ENCODE assay signal across 1 cellular context in the genomic region with DNA sequence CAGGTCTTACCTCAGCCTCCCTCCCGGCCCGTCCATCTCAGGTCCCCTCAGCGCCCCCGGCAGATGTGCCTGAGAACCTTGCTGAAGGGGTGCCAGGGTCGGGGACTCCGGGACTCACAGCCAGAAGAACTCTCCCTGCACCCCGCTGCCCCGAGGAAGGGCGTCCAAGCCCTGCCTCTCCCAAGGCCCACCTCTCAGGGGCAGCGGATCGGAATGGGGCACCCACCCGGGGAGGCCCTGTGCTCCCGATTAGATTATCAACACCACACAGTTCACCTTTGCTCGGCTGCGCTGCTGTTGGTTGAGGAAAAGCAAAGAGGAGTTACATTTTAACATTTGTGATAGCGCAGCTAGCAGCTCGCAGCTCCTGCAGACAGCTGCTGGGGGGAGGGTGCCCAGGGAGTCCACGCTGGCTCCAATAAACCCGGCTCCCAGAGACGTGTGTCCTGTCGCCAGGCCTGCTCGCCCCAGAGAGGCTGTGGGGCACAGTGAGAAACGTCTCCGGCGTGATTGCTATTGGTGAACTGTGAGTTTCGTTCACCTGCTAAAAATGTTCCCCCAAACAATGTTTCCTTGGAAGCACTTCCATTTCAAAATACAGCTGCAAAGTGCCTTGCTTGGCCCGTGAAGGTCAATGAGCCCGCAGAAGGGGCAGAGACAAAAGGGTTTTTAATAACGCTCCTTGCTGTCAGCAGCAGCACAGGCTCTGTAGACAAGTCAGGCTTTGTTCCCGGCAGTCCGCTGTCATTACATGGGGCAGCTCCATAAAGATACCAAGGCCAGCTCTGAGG.
TF ChIP-seq lines count a peak whose summit lies in the region.

No MANE protein-coding gene starts in this region.

TF ChIP-seq in K562, 482 proteins besides CTCF, POLR2A, EP300 and RAD21 (continued from another document):
- TF ChIP-seq TCF7L2 (IDR thresholded peaks at IDR 0.05; ENCODE audit: low read depth, low read length) = no peak
- no peak for TF ChIP-seq ELF4 (CRISPR knock-in tag; IDR thresholded peaks at IDR 0.05)
- TF ChIP-seq ZNF316 (IDR thresholded peaks at IDR 0.05) = no peak
- TF ChIP-seq NR1H2 (CRISPR knock-in tag; IDR thresholded peaks at IDR 0.05) = no peak
- TF ChIP-seq ZNF124 (CRISPR knock-in tag; IDR thresholded peaks at IDR 0.05) = no peak
- no peak for TF ChIP-seq ZNF174 (CRISPR knock-in tag; IDR thresholded peaks at IDR 0.05)
- no peak for TF ChIP-seq ZKSCAN3 (CRISPR knock-in tag; IDR thresholded peaks at IDR 0.05)
- TF ChIP-seq TCF7 (IDR thresholded peaks at IDR 0.05; ENCODE audit: borderline replicate concordance) = 0 out of 2 replicates have a peak, but pooled peaks have one; percentile 20
- no peak for TF ChIP-seq GTF2A2 (tag; IDR thresholded peaks at IDR 0.05)
- no peak for TF ChIP-seq ZNF766 (CRISPR knock-in tag; conservative IDR thresholded peaks at IDR 0.05)
- TF ChIP-seq TARDBP (IDR thresholded peaks at IDR 0.05) = no peak
